Comparison of ENCODE assay signal across 1 cellular context in genomic region chr10:35336921-35337741, GRCh38.
TF ChIP-seq lines count a peak whose summit lies in the region.

No MANE protein-coding gene starts in this region.

TF ChIP-seq in HepG2, 621 proteins besides CTCF, POLR2A, EP300 and RAD21 (continued from another document and continues in another):
- TF ChIP-seq PATZ1 (CRISPR knock-in tag; IDR thresholded peaks at IDR 0.05): peak; percentile 52; the same call in 1 of the 2 replicates
- no peak for TF ChIP-seq ZNF619 (CRISPR knock-in tag; IDR thresholded peaks at IDR 0.05)
- TF ChIP-seq ZNF652 (CRISPR knock-in tag; IDR thresholded peaks at IDR 0.05; ENCODE audit: borderline replicate concordance, low read depth): no peak
- TF ChIP-seq SPEN (CRISPR knock-in tag; IDR thresholded peaks at IDR 0.05; ENCODE audit: low read depth): 0 out of 2 replicates have a peak, but pooled peaks have one; percentile 42
- TF ChIP-seq MLX (CRISPR knock-in tag; IDR thresholded peaks at IDR 0.05): no peak
- TF ChIP-seq ZEB1 (IDR thresholded peaks at IDR 0.05; ENCODE audit: insufficient replicate concordance, low read depth): no peak
- TF ChIP-seq ARID4A (CRISPR knock-in tag; IDR thresholded peaks at IDR 0.05; ENCODE audit: borderline replicate concordance): peak; percentile 75
- TF ChIP-seq UBTF (CRISPR knock-in tag; IDR thresholded peaks at IDR 0.05): peak; percentile 88
- TF ChIP-seq LBX2 (CRISPR knock-in tag; IDR thresholded peaks at IDR 0.05; ENCODE audit: borderline replicate concordance): no peak
- no peak for TF ChIP-seq ZNF431 (CRISPR knock-in tag; IDR thresholded peaks at IDR 0.05; ENCODE audit: borderline replicate concordance, low read depth)
- peak; percentile 59 for TF ChIP-seq AGO2 (optimal IDR thresholded peaks at IDR 0.05; ENCODE audit: low read depth, low read length)
- peak; percentile 66; the same call in 1 of the 2 replicates for TF ChIP-seq KDM5B (CRISPR knock-in tag; IDR thresholded peaks at IDR 0.05; ENCODE audit: borderline replicate concordance)
- TF ChIP-seq ZNF704 (CRISPR knock-in tag; IDR thresholded peaks at IDR 0.05; ENCODE audit: borderline replicate concordance): no peak
- TF ChIP-seq ZNF687 (CRISPR knock-in tag; IDR thresholded peaks at IDR 0.05): peak; percentile 78
- TF ChIP-seq PAX8 (CRISPR knock-in tag; IDR thresholded peaks at IDR 0.05; ENCODE audit: borderline replicate concordance): no peak
- TF ChIP-seq HES4 (CRISPR knock-in tag; IDR thresholded peaks at IDR 0.05; ENCODE audit: borderline replicate concordance): 0 out of 2 replicates have a peak, but pooled peaks have one; percentile 60
- 0 out of 2 replicates have a peak, but pooled peaks have one; percentile 28 for TF ChIP-seq ZNF296 (CRISPR knock-in tag; conservative IDR thresholded peaks at IDR 0.05)
- no peak; the same call in 1 of the 2 replicates for TF ChIP-seq MYNN (CRISPR knock-in tag; IDR thresholded peaks at IDR 0.05; ENCODE audit: low read depth)
- peak; percentile 91 for TF ChIP-seq ZNF777 (CRISPR knock-in tag; IDR thresholded peaks at IDR 0.05)
- TF ChIP-seq KMT2B (CRISPR knock-in tag; IDR thresholded peaks at IDR 0.05): peak; percentile 57; the same call in 1 of the 2 replicates
- TF ChIP-seq SETDB1 (CRISPR knock-in tag; IDR thresholded peaks at IDR 0.05; ENCODE audit: borderline replicate concordance): no peak
- TF ChIP-seq ZNF512 (CRISPR knock-in tag; IDR thresholded peaks at IDR 0.05): no peak
- TF ChIP-seq ZNF605 (CRISPR knock-in tag; IDR thresholded peaks at IDR 0.05): peak; percentile 38; the same call in 1 of the 2 replicates
- no peak for TF ChIP-seq SP140L (CRISPR knock-in tag; IDR thresholded peaks at IDR 0.05; ENCODE audit: borderline replicate concordance)
- 0 out of 2 replicates have a peak, but pooled peaks have one; percentile 43 for TF ChIP-seq ZBTB42 (CRISPR knock-in tag; IDR thresholded peaks at IDR 0.05)
- TF ChIP-seq FOXM1 (CRISPR knock-in tag; IDR thresholded peaks at IDR 0.05): no peak
- TF ChIP-seq NR2F6 (IDR thresholded peaks at IDR 0.05): no peak
- TF ChIP-seq NR2F6 (CRISPR knock-in tag; IDR thresholded peaks at IDR 0.05): no peak
- 0 out of 2 replicates have a peak, but pooled peaks have one; percentile 40 for TF ChIP-seq HIVEP1 (CRISPR knock-in tag; IDR thresholded peaks at IDR 0.05)
- TF ChIP-seq HOXD1 (CRISPR knock-in tag; IDR thresholded peaks at IDR 0.05): no peak
- TF ChIP-seq BRCA1 (CRISPR knock-in tag; IDR thresholded peaks at IDR 0.05): no peak
- peak; percentile 33; the same call in 1 of the 2 replicates for TF ChIP-seq ZNF350 (CRISPR knock-in tag; IDR thresholded peaks at IDR 0.05; ENCODE audit: borderline replicate concordance, low read depth)
- 0 out of 2 replicates have a peak, but pooled peaks have one; percentile 34 for TF ChIP-seq ATF7-NPFF (CRISPR knock-in tag; IDR thresholded peaks at IDR 0.05; ENCODE audit: low read depth)
- peak; percentile 49; the same call in 1 of the 2 replicates for TF ChIP-seq ZNF563 (CRISPR knock-in tag; IDR thresholded peaks at IDR 0.05)
- 0 out of 2 replicates have a peak, but pooled peaks have one; percentile 9 for TF ChIP-seq TMF1 (CRISPR knock-in tag; IDR thresholded peaks at IDR 0.05; ENCODE audit: low read depth)
- TF ChIP-seq MIER3 (CRISPR knock-in tag; IDR thresholded peaks at IDR 0.05; ENCODE audit: borderline replicate concordance): no peak
- no peak for TF ChIP-seq ZNF234 (CRISPR knock-in tag; conservative IDR thresholded peaks at IDR 0.05)
- TF ChIP-seq ZFP91 (CRISPR knock-in tag; IDR thresholded peaks at IDR 0.05; ENCODE audit: borderline replicate concordance): peak; percentile 51; the same call in 1 of the 2 replicates
- 0 out of 2 replicates have a peak, but pooled peaks have one; percentile 23 for TF ChIP-seq ZNF766 (CRISPR knock-in tag; IDR thresholded peaks at IDR 0.05; ENCODE audit: borderline replicate concordance)
- TF ChIP-seq EEA1 (CRISPR knock-in tag; IDR thresholded peaks at IDR 0.05; ENCODE audit: borderline replicate concordance): peak; percentile 34; the same call in 1 of the 2 replicates
- TF ChIP-seq ZBTB1 (CRISPR knock-in tag; IDR thresholded peaks at IDR 0.05; ENCODE audit: borderline replicate concordance): no peak
- peak; percentile 57; the same call in 1 of the 2 replicates for TF ChIP-seq GABPB1 (CRISPR knock-in tag; IDR thresholded peaks at IDR 0.05)
- TF ChIP-seq ZNF33B (CRISPR knock-in tag; IDR thresholded peaks at IDR 0.05): no peak
- TF ChIP-seq HOXA3 (CRISPR knock-in tag; IDR thresholded peaks at IDR 0.05): no peak
- no peak for TF ChIP-seq CCDC6 (CRISPR knock-in tag; IDR thresholded peaks at IDR 0.05)
- TF ChIP-seq ZNF232 (CRISPR knock-in tag; IDR thresholded peaks at IDR 0.05; ENCODE audit: borderline replicate concordance): 0 out of 2 replicates have a peak, but pooled peaks have one; percentile 26
